ENCODE assay signal across 8 cellular contexts in the genomic region with DNA sequence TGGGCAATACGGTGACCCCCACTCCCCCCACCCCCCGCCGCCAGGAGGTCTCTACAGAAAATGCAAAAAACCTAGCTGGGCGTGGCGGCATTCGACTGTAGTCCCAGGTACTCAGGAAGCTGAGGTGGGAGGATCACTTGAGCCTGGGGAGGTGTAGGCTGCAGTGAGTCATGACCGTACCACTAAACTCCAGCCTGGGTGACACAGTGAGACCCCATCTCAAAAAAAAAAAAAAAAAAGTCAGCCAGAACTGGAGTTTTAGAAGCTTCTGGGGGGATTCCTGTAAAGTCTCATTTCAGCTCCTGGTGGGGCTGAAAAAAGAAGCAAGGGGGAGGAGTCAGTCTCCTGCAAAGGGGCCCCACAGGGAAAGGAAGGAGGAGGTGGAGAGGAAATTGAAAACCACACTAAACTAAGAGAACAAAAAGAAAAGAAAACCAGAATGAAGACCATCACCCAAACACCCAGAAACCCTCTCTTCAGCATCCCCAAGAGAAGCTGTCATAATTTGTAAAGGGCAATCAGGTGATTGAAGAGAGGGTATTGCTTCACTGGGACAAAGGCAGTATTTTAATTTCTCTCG. TPM values are rescaled to one million over a fixed set of nuclear protein-coding genes. Genes with fewer than 3 reads are reported as not detected.
A peak's percentile ranks its signal among the peaks of the same experiment; 100 is the strongest.
DNase-seq lines count a peak whose midpoint lies in the region; ATAC-seq and TF ChIP-seq lines count a peak whose summit lies in the region.

No MANE protein-coding gene starts in this region.

- H3K4me3 Mint-ChIP-seq in natural killer cell treated with Interleukin-12 subunit alpha and Interleukin-12 subunit beta and Interleukin-15 and Interleukin-18, amount 100 ng/mL, for 72 hours = peak overlapping the region; percentile 87

- no peaks in the 10 kb centered on the region for H3K27me3 ChIP-seq in aorta (ENCODE audit: control insufficient read depth in 1 of 2, insufficient read depth in 2 of 2, low read length in 1 of 2)
- H3K27me3 ChIP-seq in BE2C = no peaks in the 10 kb centered on the region

- no peaks in the 10 kb centered on the region for H3K9me3 ChIP-seq in aorta (ENCODE audit: control insufficient read depth, low read length)
- H3K9me3 ChIP-seq in BE2C = no peaks in the 10 kb centered on the region

- WGBS in aorta, 2 donors = 83 to 95% methylated on average over 8 of the region's 8 CpGs

- H3K36me3 ChIP-seq in aorta (ENCODE audit: control insufficient read depth in 1 of 2, insufficient read depth in 2 of 2, low read length in 1 of 2) (no peaks in the 10 kb centered on the region), BE2C (no peaks in the 10 kb centered on the region)

- peak; percentile 48 for DNase-seq in DMS79 (lab: John Stamatoyannopoulos, UW)
- DNase-seq in NCI-H526 (lab: John Stamatoyannopoulos, UW) = peak; percentile 30 to 70
- peak; percentile 52 to 59 for DNase-seq in activated T-cell treated with anti-CD3 and anti-CD28 coated beads, Interleukin-2, amount 50 U/mL, for 48 hours
- DNase-seq in natural killer cell treated with Interleukin-12 subunit alpha and Interleukin-12 subunit beta and Interleukin-15 and Interleukin-18, amount 100 ng/mL, for 72 hours (ENCODE audit: low spot score) = peak; percentile 55
- no peak for DNase-seq in pons (ENCODE audit: low spot score)
- DNase-seq in aorta = no peak
- DNase-seq in BE2C = no peak

- TF ChIP-seq CTCF in BE2C (IDR thresholded peaks at IDR 0.05; ENCODE audit: low read depth, low read length) = no peak

- no peak overlapping the region for H3K4me3 ChIP-seq in aorta (ENCODE audit: low read length in 2 of 2)
- H3K4me3 ChIP-seq in BE2C (ENCODE audit: low read depth, low read length) = no peak overlapping the region

- H3K4me1 Mint-ChIP-seq in natural killer cell treated with Interleukin-12 subunit alpha and Interleukin-12 subunit beta and Interleukin-15 and Interleukin-18, amount 100 ng/mL, for 72 hours (ENCODE audit: low read depth in 2 of 2) = peaks cover 46 to 47% of the 10 kb centered on the region in 2 donors

- H3K4me1 ChIP-seq in aorta (ENCODE audit: control insufficient read depth in 1 of 2, insufficient read depth in 2 of 2, low read length in 2 of 2) (no peaks in the 10 kb centered on the region), BE2C (peaks cover 10% of the 10 kb centered on the region)

- ATAC-seq in natural killer cell treated with Interleukin-12 subunit alpha and Interleukin-12 subunit beta and Interleukin-15 and Interleukin-18, amount 100 ng/mL, for 72 hours = no peak
- ATAC-seq in aorta (ENCODE audit: low FRiP score) (no peak), GM18861 (IDR thresholded peaks at IDR 0.05; ENCODE audit: unreplicated experiment) (no peak)

- H3K27ac Mint-ChIP-seq in natural killer cell treated with Interleukin-12 subunit alpha and Interleukin-12 subunit beta and Interleukin-15 and Interleukin-18, amount 100 ng/mL, for 72 hours = peak overlapping the region; percentile 84 to 91

- no peaks in the 10 kb centered on the region for H3K27me3 Mint-ChIP-seq in natural killer cell treated with Interleukin-12 subunit alpha and Interleukin-12 subunit beta and Interleukin-15 and Interleukin-18, amount 100 ng/mL, for 72 hours

- no peaks in the 10 kb centered on the region for H3K36me3 Mint-ChIP-seq in natural killer cell treated with Interleukin-12 subunit alpha and Interleukin-12 subunit beta and Interleukin-15 and Interleukin-18, amount 100 ng/mL, for 72 hours

- H3K9me3 Mint-ChIP-seq in natural killer cell treated with Interleukin-12 subunit alpha and Interleukin-12 subunit beta and Interleukin-15 and Interleukin-18, amount 100 ng/mL, for 72 hours = no peaks in the 10 kb centered on the region

- no peak overlapping the region for H3K27ac ChIP-seq in aorta (ENCODE audit: low read depth in 1 of 2, low read length in 2 of 2)

- intact Hi-C loops in aorta (cut with DNase I) = no loop called here

RNA-seq across cellular contexts. Expression of gene NOL4L, which starts 50.4 kb away (rescaled TPM):
- 10 to 100 TPM; 20.0 to 20.1 TPM for total RNA-seq in natural killer cell treated with Interleukin-12 subunit alpha and Interleukin-12 subunit beta and Interleukin-15 and Interleukin-18, amount 100 ng/mL, for 72 hours
- total RNA-seq in aorta = 10 to 100 TPM; 13.0 to 29.5 TPM
- 1 to 10 TPM; 2.3 to 3.0 TPM for polyA plus RNA-seq in aorta
- 86.2 TPM for polyA plus RNA-seq in BE2C (2012; ENCODE audit: insufficient read depth, insufficient read length, low read depth)

Comparison
In these comparisons a context has a peak if more than half of its experiments do, and no peak if none do; other contexts are left out.
1. DNase-seq: peak in DMS79 (single experiment), NCI-H526 (2 of 2), activated T-cell treated with anti-CD3 and anti-CD28 coated beads, Interleukin-2, amount 50 U/mL, for 48 hours (2 of 2) and natural killer cell treated with Interleukin-12 subunit alpha and Interleukin-12 subunit beta and Interleukin-15 and Interleukin-18, amount 100 ng/mL, for 72 hours (single experiment); none in pons (single experiment), aorta (0 of 2) and BE2C (single experiment).